Comparison of ENCODE assay signal across 7 cellular contexts in genomic region chr2:79511320-79511951, GRCh38. TPM values are rescaled to one million over a fixed set of nuclear protein-coding genes. Genes with fewer than 3 reads are reported as not detected.
A peak's percentile ranks its signal among the peaks of the same experiment; 100 is the strongest.
DNase-seq lines count a peak whose midpoint lies in the region; ATAC-seq, FAIRE-seq and TF ChIP-seq lines count a peak whose summit lies in the region.

No MANE protein-coding gene starts in this region.

- no peak overlapping the region for H3K27ac ChIP-seq in RWPE2 (ENCODE audit: poor library complexity, severe bottlenecking)

- DNase-seq in HFF-Myc (ENCODE audit: extremely low read depth, low read depth) (peak; percentile 30), RWPE2 (ENCODE audit: low spot score) (no peak), fibroblast of villous mesenchyme (ENCODE audit: low read depth) (peak; percentile 27), renal cortical epithelial cell (ENCODE audit: low read depth) (peak; percentile 55), GM12892 (ENCODE audit: insufficient read length) (no peak), ureter (ENCODE audit: low spot score) (no peak), COR-L47 (lab: John Stamatoyannopoulos, UW) (no peak)

- peak; percentile 54; the same call in 1 of the 3 replicates for ATAC-seq in RWPE2 (ENCODE audit: low read depth)

- H3K36me3 ChIP-seq in RWPE2 (ENCODE audit: low read depth), result no peaks in the 10 kb centered on the region

- no peak for FAIRE-seq in GM12892 (lab: Jason Lieb, UNC)

- TF ChIP-seq POLR2A in GM12892 (IDR thresholded peaks at IDR 0.05; ENCODE audit: low read depth, low read length), result no peak

- TF ChIP-seq CTCF in HFF-Myc (IDR thresholded peaks at IDR 0.05; ENCODE audit: low read depth, low read length, missing control alignments) (no peak), RWPE2 (IDR thresholded peaks at IDR 0.05; ENCODE audit: poor library complexity, severe bottlenecking) (no peak), fibroblast of villous mesenchyme (IDR thresholded peaks at IDR 0.05; ENCODE audit: insufficient read depth, low read depth, low read length) (no peak)

- H3K9me3 ChIP-seq in RWPE2 (ENCODE audit: severe bottlenecking), result no peaks in the 10 kb centered on the region

- no peak overlapping the region for H3K4me3 ChIP-seq in HFF-Myc (replicated peaks; ENCODE audit: low read depth, low read length)
- no peak overlapping the region for H3K4me3 ChIP-seq in RWPE2 (ENCODE audit: severe bottlenecking)
- no peak overlapping the region for H3K4me3 ChIP-seq in fibroblast of villous mesenchyme (ENCODE audit: low read depth, low read length)

- H3K27me3 ChIP-seq in RWPE2 (ENCODE audit: insufficient read depth, poor library complexity, severe bottlenecking), result no peaks in the 10 kb centered on the region

- H3K4me1 ChIP-seq in RWPE2 (ENCODE audit: insufficient read depth, poor library complexity, severe bottlenecking), result no peaks in the 10 kb centered on the region

RNA-seq across cellular contexts. Expression of gene CTNNA2, which starts 1.4 kb away (rescaled TPM):
- total RNA-seq in fibroblast of villous mesenchyme (not detected in 2 replicates), renal cortical epithelial cell (0.35 TPM in 1 of 2 replicates, not detected in the other), ureter (not detected)
- 0.19 TPM for polyA plus RNA-seq in GM12892 (2012; ENCODE audit: missing spikeins)

Comparison
In these comparisons a context has a peak if more than half of its experiments do, and no peak if none do; other contexts are left out.
1. DNase-seq: peak in HFF-Myc (single experiment), fibroblast of villous mesenchyme (single experiment) and renal cortical epithelial cell (single experiment); none in RWPE2 (single experiment), GM12892 (single experiment), ureter (single experiment) and COR-L47 (single experiment).